ENCODE assay signal across 17 cellular contexts in genomic region chr1:237093706-237094105, GRCh38. TPM values are rescaled to one million over a fixed set of nuclear protein-coding genes. Genes with fewer than 3 reads are reported as not detected.
DNase-seq lines count a peak whose midpoint lies in the region; ATAC-seq and TF ChIP-seq lines count a peak whose summit lies in the region.
"Had no signal": no experiment of that assay in that cellular context is flagged by ENCODE, and none has a peak within 500 bp of the region (broad histone marks: within the 10 kb centered on the region; RNA-seq: fewer than 3 reads in every experiment).

No MANE protein-coding gene starts in this region.

- no peaks in the 10 kb centered on the region; a peak in 1 of 7 replicates for H3K36me3 Mint-ChIP-seq in H9 (ENCODE audit: insufficient read depth in 1 of 3, low read depth in 3 of 3)
- no peaks in the 10 kb centered on the region for H3K36me3 Mint-ChIP-seq in activated CD8-positive, alpha-beta T cell treated with anti-CD3 and anti-CD28 coated beads for 36 hours (ENCODE audit: low read depth)

- no peak overlapping the region for H2BK5ac ChIP-seq in H9 (ENCODE audit: insufficient read length, low read length)

- no peak overlapping the region for H4K8ac ChIP-seq in H9 (replicated peaks; ENCODE audit: insufficient read length, low read depth, low read length)

- no CpG with 5 or more reads among the region's 13 CpGs for WGBS in H9 (ENCODE audit: extremely low coverage, insufficient read length, low lambda C conversion rate)

- H2AFZ ChIP-seq in H9 (ENCODE audit: low read length), result no peak overlapping the region
- H2AFZ ChIP-seq: GM23248 had no signal

- no peak overlapping the region for H2AK5ac ChIP-seq in H9 (ENCODE audit: insufficient read length, low read length)

- H3K27ac ChIP-seq in cardiac muscle cell, result peak overlapping the region; percentile 73
- H3K27ac ChIP-seq in H9 (ENCODE audit: insufficient read length, low read depth, low read length), result no peak overlapping the region
- H3K27ac ChIP-seq in right atrium auricular region, result peak overlapping the region; percentile 36 to 43
- H3K27ac ChIP-seq: 22Rv1, A549, C4-2B, GM23248 had no signal

- H3K27me3 Mint-ChIP-seq in H9 (ENCODE audit: low read depth), result no peaks in the 10 kb centered on the region
- peaks cover 2% of the 10 kb centered on the region for H3K27me3 Mint-ChIP-seq in activated CD8-positive, alpha-beta T cell treated with anti-CD3 and anti-CD28 coated beads for 36 hours

- no peak overlapping the region for H3T11ph ChIP-seq in H9 (ENCODE audit: low read length)

- DNase-seq in cardiac muscle cell (ENCODE audit: low read depth in 1 of 2, low spot score in 1 of 2), result no peak
- DNase-seq in cardiac septum (ENCODE audit: low spot score), result no peak
- no peak for DNase-seq in H9
- DNase-seq in right atrium auricular region (ENCODE audit: low spot score), result no peak
- DNase-seq in retina, result peak; percentile 72
- DNase-seq in activated CD8-positive, alpha-beta T cell treated with anti-CD3 and anti-CD28 coated beads for 36 hours, result no peak
- DNase-seq in hepatic stellate cell (ENCODE audit: low spot score), result no peak
- DNase-seq: AML-193; Caco-2; CD4-positive, alpha-beta T cell; GM23248; HCEC 1CT; IMR-90 had no signal

- no peak overlapping the region for H2BK120ac ChIP-seq in H9 (ENCODE audit: low read depth, low read length, poor library complexity, severe bottlenecking)

- intact Hi-C loops in cardiac septum (cut with DNase I), result no loop called here
- intact Hi-C loops in activated CD8-positive, alpha-beta T cell treated with anti-CD3 and anti-CD28 coated beads for 36 hours (cut with micrococcal nuclease), result no loop called here

- H3K4me3 Mint-ChIP-seq in H9, result no peak overlapping the region
- H3K4me3 Mint-ChIP-seq in activated CD8-positive, alpha-beta T cell treated with anti-CD3 and anti-CD28 coated beads for 36 hours, result no peak overlapping the region
- H3K4me3 Mint-ChIP-seq: CD4-positive, alpha-beta T cell had no signal

- no peak overlapping the region for H3K4me3 ChIP-seq in cardiac muscle cell
- no peak overlapping the region for H3K4me3 ChIP-seq in right atrium auricular region
- H3K4me3 ChIP-seq: A549, GM23248 had no signal

- POLR2A ChIA-PET in activated CD8-positive, alpha-beta T cell treated with anti-CD3 and anti-CD28 coated beads for 36 hours (lab: Charles Lee), result no interaction called here

- H2BK15ac ChIP-seq in H9 (ENCODE audit: low read depth, low read length), result no peak overlapping the region

- H3K79me1 ChIP-seq in H9 (ENCODE audit: insufficient read depth, low read depth, low read length, poor library complexity, severe bottlenecking), result peaks cover 9% of the 10 kb centered on the region

- H3K4me2 ChIP-seq in H9 (ENCODE audit: insufficient read depth, insufficient read length, low read length), result no peak overlapping the region
- H3K4me2 ChIP-seq: A549 had no signal

- H3K9me3 Mint-ChIP-seq in H9, result peaks cover 2 to 3% of the 10 kb centered on the region in 2 experiments; a peak in 2 of 5 replicates
- H3K9me3 Mint-ChIP-seq in activated CD8-positive, alpha-beta T cell treated with anti-CD3 and anti-CD28 coated beads for 36 hours, result no peaks in the 10 kb centered on the region
- H3K9me3 Mint-ChIP-seq: CD4-positive, alpha-beta T cell had no signal

- no peak for ATAC-seq in activated CD8-positive, alpha-beta T cell treated with anti-CD3 and anti-CD28 coated beads for 36 hours
- ATAC-seq: A549 had no signal

- peaks cover 14 to 15% of the 10 kb centered on the region in 2 experiments for H3K4me1 Mint-ChIP-seq in H9
- no peaks in the 10 kb centered on the region for H3K4me1 Mint-ChIP-seq in activated CD8-positive, alpha-beta T cell treated with anti-CD3 and anti-CD28 coated beads for 36 hours (ENCODE audit: low read depth)

- H3K56ac ChIP-seq in H9 (ENCODE audit: insufficient read length, low read depth, low read length), result no peak overlapping the region

- H2BK20ac ChIP-seq in H9 (ENCODE audit: low read depth, low read length, poor library complexity, severe bottlenecking), result no peak overlapping the region

- H3K27ac Mint-ChIP-seq in H9, result peak overlapping the region in 2 of 3 experiments; percentile 25 to 47; a peak in 3 of 7 replicates
- H3K27ac Mint-ChIP-seq in activated CD8-positive, alpha-beta T cell treated with anti-CD3 and anti-CD28 coated beads for 36 hours, result no peak overlapping the region
- H3K27ac Mint-ChIP-seq: CD4-positive, alpha-beta T cell had no signal

- H3K4ac ChIP-seq in H9 (ENCODE audit: low read depth, low read length), result no peak overlapping the region

- H3K9me3 ChIP-seq in cardiac muscle cell (ENCODE audit: low read depth) (no peaks in the 10 kb centered on the region), H9 (ENCODE audit: control insufficient read depth, low read depth, low read length) (no peaks in the 10 kb centered on the region), right atrium auricular region (no peaks in the 10 kb centered on the region)
- H3K9me3 ChIP-seq: A549, Caco-2 had no signal

- CTCF ChIA-PET in activated CD8-positive, alpha-beta T cell treated with anti-CD3 and anti-CD28 coated beads for 36 hours (lab: Charles Lee), result no interaction called here

- H3K23me2 ChIP-seq in H9 (ENCODE audit: insufficient read length, low read depth, low read length, poor library complexity, severe bottlenecking), result no peaks in the 10 kb centered on the region

- H3K23ac ChIP-seq in H9 (ENCODE audit: insufficient read length, low read depth, low read length), result no peak overlapping the region

- H3K18ac ChIP-seq in H9 (ENCODE audit: insufficient read length, low read depth, low read length), result no peak overlapping the region

- H2BK12ac ChIP-seq in H9 (ENCODE audit: insufficient read length, low read depth, low read length), result no peak overlapping the region

- H4K91ac ChIP-seq in H9 (ENCODE audit: insufficient read length, low read depth, low read length), result no peak overlapping the region

- H4K5ac ChIP-seq in H9 (ENCODE audit: insufficient read length, low read depth, low read length), result no peak overlapping the region

- TF ChIP-seq CTCF in cardiac muscle cell (IDR thresholded peaks at IDR 0.05; ENCODE audit: low read depth, low read length), result no peak
- no peak for TF ChIP-seq CTCF in H9 (conservative IDR thresholded peaks at IDR 0.05)
- no peak for TF ChIP-seq CTCF in right atrium auricular region (IDR thresholded peaks at IDR 0.05)
- no peak for TF ChIP-seq CTCF in activated CD8-positive, alpha-beta T cell treated with anti-CD3 and anti-CD28 coated beads for 36 hours (IDR thresholded peaks at IDR 0.05)

- peaks cover under 1% of the 10 kb centered on the region for H3K36me3 ChIP-seq in cardiac muscle cell
- H3K36me3 ChIP-seq in right atrium auricular region, result no peaks in the 10 kb centered on the region

- no peak overlapping the region for H3K9ac ChIP-seq in H9 (ENCODE audit: extremely low read depth, insufficient read length, low read length)
- H3K9ac ChIP-seq: GM23248 had no signal

- no peaks in the 10 kb centered on the region; the same call in 1 of the 2 replicates for H3K79me2 ChIP-seq in H9 (ENCODE audit: insufficient read depth, low read length)

- no peaks in the 10 kb centered on the region for H4K20me1 ChIP-seq in H9 (ENCODE audit: control insufficient read depth, insufficient read depth, insufficient read length)

- peaks cover 40% of the 10 kb centered on the region for H3K4me1 ChIP-seq in cardiac muscle cell (ENCODE audit: low read depth)
- no peaks in the 10 kb centered on the region; the same call in 1 of the 2 replicates for H3K4me1 ChIP-seq in H9 (ENCODE audit: insufficient read depth, low read length)
- H3K4me1 ChIP-seq in right atrium auricular region, result peaks cover 0 to 65% of the 10 kb centered on the region in 2 donors
- H3K4me1 ChIP-seq: A549, Caco-2 had no signal

- no peaks in the 10 kb centered on the region for H3K27me3 ChIP-seq in cardiac muscle cell
- no peaks in the 10 kb centered on the region for H3K27me3 ChIP-seq in H9 (ENCODE audit: insufficient read depth, low read length)
- H3K27me3 ChIP-seq in right atrium auricular region, result no peaks in the 10 kb centered on the region

- H3K14ac ChIP-seq in H9 (ENCODE audit: insufficient read depth, low read length), result peak overlapping the region; percentile 64; the same call in 1 of the 2 replicates

RNA-seq across cellular contexts. Expression of gene RYR2, which starts 51.7 kb away (rescaled TPM):
- 87.1 and 155 TPM in 2 replicates for total RNA-seq in cardiac muscle cell
- polyA plus RNA-seq in cardiac muscle cell, result 29.8 and 34.4 TPM in 2 replicates
- total RNA-seq in cardiac septum, result 572 TPM
- total RNA-seq in H9 (2021), result 3.3 and 3.4 TPM in 2 replicates
- total RNA-seq in right atrium auricular region, result 100 to 1,000 TPM; 392 to 756 TPM
- total RNA-seq in activated CD8-positive, alpha-beta T cell treated with anti-CD3 and anti-CD28 coated beads for 36 hours, result under 1 TPM; 0.02 TPM
- total RNA-seq: CD4-positive, alpha-beta T cell; GM23248; IMR-90 had no signal
- polyA plus RNA-seq: BJ, GM23248, IMR-90 had no signal

Comparison
In these comparisons a context has a peak if more than half of its experiments do, and no peak if none do; other contexts are left out.
1. RNA of gene RYR2, which starts 51.7 kb away (total RNA-seq): 392 to 756 TPM in right atrium auricular region, 572 TPM in cardiac septum (single experiment) and 87.1 to 155 TPM in cardiac muscle cell; 3.3 to 3.4 TPM in H9 and 0.02 TPM in activated CD8-positive, alpha-beta T cell treated with anti-CD3 and anti-CD28 coated beads for 36 hours; every median in the first group is over 10 times any median in the second.